In genomic region chr7:75937958-75938786, GRCh38 we compare ENCODE assay signal across 9 cellular contexts. TPM values are rescaled to one million over a fixed set of nuclear protein-coding genes. Genes with fewer than 3 reads are reported as not detected.
DNase-seq lines count a peak whose midpoint lies in the region; ATAC-seq and TF ChIP-seq lines count a peak whose summit lies in the region.
"Had no signal": no experiment of that assay in that cellular context is flagged by ENCODE, and none has a peak within 500 bp of the region (broad histone marks: within the 10 kb centered on the region; RNA-seq: fewer than 3 reads in every experiment).

No MANE protein-coding gene starts in this region.

- TF ChIP-seq EP300 in Ishikawa (IDR thresholded peaks at IDR 0.05; ENCODE audit: borderline replicate concordance): peak; percentile 40; the same call in 1 of the 2 replicates

- ATAC-seq in HG03139 (IDR thresholded peaks at IDR 0.05; ENCODE audit: unreplicated experiment): no peak

- no peak for TF ChIP-seq RAD21 in Ishikawa (IDR thresholded peaks at IDR 0.05; ENCODE audit: low read depth)

- H3K27me3 ChIP-seq in layer of hippocampus (ENCODE audit: control insufficient read depth, insufficient read depth, low read length): no peaks in the 10 kb centered on the region

- DNase-seq in caudate nucleus (lab: John Stamatoyannopoulos, UW) (peak in 53 of 61 donors; percentile 8 to 78 (median 47)), NCI-H2029 (lab: John Stamatoyannopoulos, UW) (no peak), middle frontal gyrus (ENCODE audit: extremely low spot score, low spot score) (no peak), NCI-H1694 (lab: John Stamatoyannopoulos, UW) (no peak)
- DNase-seq: activated CD4-positive, alpha-beta memory T cell treated with anti-CD3 and anti-CD28 coated beads for 36 hours had no signal

- H3K27ac ChIP-seq in caudate nucleus (ENCODE audit: low read depth, low read length) (peak overlapping the region; percentile 50), layer of hippocampus (ENCODE audit: low read depth, low read length) (peak overlapping the region; percentile 65), temporal lobe (ENCODE audit: low read depth, low read length) (peak overlapping the region; percentile 46)

TF ChIP-seq in Ishikawa, 13 proteins besides CTCF, POLR2A, EP300 and RAD21:
- TF ChIP-seq CREB1 (IDR thresholded peaks at IDR 0.05; ENCODE audit: low read depth) (no peak), EGR1 (IDR thresholded peaks at IDR 0.05) (no peak), REST (IDR thresholded peaks at IDR 0.05; ENCODE audit: low read depth) (no peak), FOXM1 (IDR thresholded peaks at IDR 0.05; ENCODE audit: borderline replicate concordance, low read depth) (no peak), YY1 (IDR thresholded peaks at IDR 0.05; ENCODE audit: low read depth) (no peak), TEAD4 (IDR thresholded peaks at IDR 0.05) (no peak), MAX (IDR thresholded peaks at IDR 0.05) (peak; percentile 90), ZBTB7A (IDR thresholded peaks at IDR 0.05; ENCODE audit: low read depth) (no peak), USF1 (IDR thresholded peaks at IDR 0.05) (peak; percentile 65; the same call in 1 of the 2 replicates), TCF12 (IDR thresholded peaks at IDR 0.05; ENCODE audit: low read depth) (0 out of 2 replicates have a peak, but pooled peaks have one; percentile 32), NFIC (IDR thresholded peaks at IDR 0.05) (no peak), CEBPB (IDR thresholded peaks at IDR 0.05) (no peak)

RNA-seq across cellular contexts. Expression of gene POR, which starts 23.2 kb away (rescaled TPM):
- 47.5 TPM for total RNA-seq in temporal lobe

RNA-seq across cellular contexts. Expression of gene TMEM120A, which starts 56.2 kb away (rescaled TPM):
- 20.7 TPM for total RNA-seq in temporal lobe

RNA-seq across cellular contexts. Expression of gene RHBDD2, which starts 59.3 kb away (rescaled TPM):
- total RNA-seq in temporal lobe: 32.0 TPM

Comparison
In these comparisons a context has a peak if more than half of its experiments do, and no peak if none do; other contexts are left out.
1. DNase-seq: peak in caudate nucleus (53 of 61); none in NCI-H2029 (single experiment), middle frontal gyrus (single experiment) and NCI-H1694 (single experiment).
2. Peak in every context shown above with its lines, with median percentiles within 50 percentile points of each other: H3K27ac ChIP-seq.